ENCODE assay signal across 1 cellular context in the genomic region with DNA sequence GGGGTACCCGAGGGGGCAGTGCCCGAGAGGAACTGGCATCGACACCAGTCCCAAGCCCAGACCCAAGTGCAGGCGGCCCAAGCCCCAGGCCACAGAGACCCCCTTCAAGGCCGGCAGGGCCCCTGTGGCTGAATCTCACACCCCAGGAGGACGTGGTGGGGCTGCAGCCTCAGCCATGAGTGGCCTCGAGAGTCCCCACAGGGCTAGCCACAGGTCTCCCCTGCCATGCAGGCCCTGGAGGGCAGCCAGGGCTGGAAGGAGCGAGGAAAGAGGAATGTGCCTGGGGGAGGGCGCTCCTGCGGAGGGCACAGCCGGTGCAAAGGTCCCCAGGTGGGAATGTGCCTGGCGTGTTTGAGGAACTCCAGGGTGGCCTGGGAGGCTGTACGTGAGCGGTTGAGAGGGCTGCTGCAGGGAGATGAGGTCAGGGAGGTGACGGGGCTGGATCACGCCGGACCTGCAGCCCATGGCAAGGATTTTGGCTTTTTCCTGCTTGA.
TF ChIP-seq lines count a peak whose summit lies in the region.

No MANE protein-coding gene starts in this region.

TF ChIP-seq in HepG2, 621 proteins besides CTCF, POLR2A, EP300 and RAD21 (continued from another document and continues in another):
- TF ChIP-seq, protein P1, sequence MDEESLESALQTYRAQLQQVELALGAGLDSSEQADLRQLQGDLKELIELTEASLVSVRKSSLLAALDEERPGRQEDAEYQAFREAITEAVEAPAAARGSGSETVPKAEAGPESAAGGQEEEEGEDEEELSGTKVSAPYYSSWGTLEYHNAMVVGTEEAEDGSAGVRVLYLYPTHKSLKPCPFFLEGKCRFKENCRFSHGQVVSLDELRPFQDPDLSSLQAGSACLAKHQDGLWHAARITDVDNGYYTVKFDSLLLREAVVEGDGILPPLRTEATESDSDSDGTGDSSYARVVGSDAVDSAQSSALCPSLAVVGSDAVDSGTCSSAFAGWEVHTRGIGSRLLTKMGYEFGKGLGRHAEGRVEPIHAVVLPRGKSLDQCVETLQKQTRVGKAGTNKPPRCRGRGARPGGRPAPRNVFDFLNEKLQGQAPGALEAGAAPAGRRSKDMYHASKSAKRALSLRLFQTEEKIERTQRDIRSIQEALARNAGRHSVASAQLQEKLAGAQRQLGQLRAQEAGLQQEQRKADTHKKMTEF (CRISPR knock-in tag; IDR thresholded peaks at IDR 0.05), result peak; percentile 32; the same call in 1 of the 2 replicates
- TF ChIP-seq RXRB (CRISPR knock-in tag; IDR thresholded peaks at IDR 0.05; ENCODE audit: borderline replicate concordance) (peak; percentile 65; the same call in 1 of the 2 replicates), ZNF703 (CRISPR knock-in tag; IDR thresholded peaks at IDR 0.05; ENCODE audit: borderline replicate concordance) (no peak), ZFP36L2 (CRISPR knock-in tag; IDR thresholded peaks at IDR 0.05) (no peak), KDM5A (IDR thresholded peaks at IDR 0.05; ENCODE audit: borderline replicate concordance, low read length) (no peak), POLR2AphosphoS5 (IDR thresholded peaks at IDR 0.05; ENCODE audit: low read depth, low read length) (no peak), FIP1L1 (IDR thresholded peaks at IDR 0.05; ENCODE audit: borderline replicate concordance, insufficient read depth, low read depth, low read length) (no peak), HMGA1 (CRISPR knock-in tag; conservative IDR thresholded peaks at IDR 0.05) (no peak), ZNF333 (CRISPR knock-in tag; IDR thresholded peaks at IDR 0.05; ENCODE audit: borderline replicate concordance) (no peak), ZNF24 (IDR thresholded peaks at IDR 0.05) (no peak), ZNF530 (CRISPR knock-in tag; IDR thresholded peaks at IDR 0.05; ENCODE audit: low read depth) (no peak), RBFOX2 (IDR thresholded peaks at IDR 0.05; ENCODE audit: low read depth, low read length) (no peak), XBP1 (CRISPR knock-in tag; IDR thresholded peaks at IDR 0.05) (no peak), AGO1 (IDR thresholded peaks at IDR 0.05; ENCODE audit: low read depth, low read length, poor library complexity, severe bottlenecking) (no peak), ZNF558 (CRISPR knock-in tag; IDR thresholded peaks at IDR 0.05; ENCODE audit: borderline replicate concordance) (no peak), AHR (CRISPR knock-in tag; IDR thresholded peaks at IDR 0.05) (no peak), HNF4G (IDR thresholded peaks at IDR 0.05; ENCODE audit: borderline replicate concordance, low read depth, low read length) (peak; percentile 96), HNF4G (CRISPR knock-in tag; IDR thresholded peaks at IDR 0.05; ENCODE audit: borderline replicate concordance, low read depth) (peak; percentile 83; the same call in 1 of the 2 replicates), GFI1 (CRISPR knock-in tag; IDR thresholded peaks at IDR 0.05; ENCODE audit: borderline replicate concordance) (no peak), REPIN1 (CRISPR knock-in tag; IDR thresholded peaks at IDR 0.05; ENCODE audit: borderline replicate concordance, low read depth) (no peak), SALL1 (CRISPR knock-in tag; IDR thresholded peaks at IDR 0.05) (peak; percentile 37; the same call in 1 of the 2 replicates), SIX4 (CRISPR knock-in tag; IDR thresholded peaks at IDR 0.05) (no peak), RBM22 (optimal IDR thresholded peaks at IDR 0.05; ENCODE audit: low read length) (no peak), RBM39 (IDR thresholded peaks at IDR 0.05; ENCODE audit: low read depth, low read length, poor library complexity, severe bottlenecking) (no peak), PPARG (CRISPR knock-in tag; conservative IDR thresholded peaks at IDR 0.05) (no peak), RARG (CRISPR knock-in tag; IDR thresholded peaks at IDR 0.05; ENCODE audit: low read depth) (no peak), ZNF883 (CRISPR knock-in tag; IDR thresholded peaks at IDR 0.05; ENCODE audit: not compliant biosample characterization) (no peak), ZNF382 (CRISPR knock-in tag; IDR thresholded peaks at IDR 0.05; ENCODE audit: borderline replicate concordance) (no peak), DNMT1 (CRISPR knock-in tag; IDR thresholded peaks at IDR 0.05) (no peak), ZSCAN29 (CRISPR knock-in tag; conservative IDR thresholded peaks at IDR 0.05) (no peak), NFE2L2 (IDR thresholded peaks at IDR 0.05; ENCODE audit: low read length) (no peak), THAP11 (CRISPR knock-in tag; IDR thresholded peaks at IDR 0.05) (no peak), RBAK (CRISPR knock-in tag; IDR thresholded peaks at IDR 0.05) (no peak)
- TF ChIP-seq, protein P2, sequence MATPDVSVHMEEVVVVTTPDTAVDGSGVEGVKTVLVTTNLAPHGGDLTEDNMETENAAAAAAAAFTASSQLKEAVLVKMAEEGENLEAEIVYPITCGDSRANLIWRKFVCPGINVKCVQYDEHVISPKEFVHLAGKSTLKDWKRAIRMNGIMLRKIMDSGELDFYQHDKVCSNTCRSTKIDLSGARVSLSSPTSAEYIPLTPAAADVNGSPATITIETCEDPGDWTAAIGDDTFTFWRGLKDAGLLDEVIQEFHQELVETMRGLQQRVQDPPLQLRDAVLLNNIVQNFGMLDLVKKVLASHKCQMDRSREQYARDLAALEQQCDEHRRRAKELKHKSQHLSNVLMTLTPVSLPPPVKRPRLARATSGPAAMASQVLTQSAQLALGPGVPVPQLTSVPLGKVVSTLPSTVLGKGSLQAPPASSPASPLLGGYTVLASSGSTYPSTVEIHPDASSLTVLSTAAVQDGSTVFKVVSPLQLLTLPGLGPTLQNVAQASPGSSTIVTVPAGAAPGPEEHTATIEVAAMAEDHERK (CRISPR knock-in tag; IDR thresholded peaks at IDR 0.05; ENCODE audit: low read depth), result no peak
- TF ChIP-seq, protein P3, sequence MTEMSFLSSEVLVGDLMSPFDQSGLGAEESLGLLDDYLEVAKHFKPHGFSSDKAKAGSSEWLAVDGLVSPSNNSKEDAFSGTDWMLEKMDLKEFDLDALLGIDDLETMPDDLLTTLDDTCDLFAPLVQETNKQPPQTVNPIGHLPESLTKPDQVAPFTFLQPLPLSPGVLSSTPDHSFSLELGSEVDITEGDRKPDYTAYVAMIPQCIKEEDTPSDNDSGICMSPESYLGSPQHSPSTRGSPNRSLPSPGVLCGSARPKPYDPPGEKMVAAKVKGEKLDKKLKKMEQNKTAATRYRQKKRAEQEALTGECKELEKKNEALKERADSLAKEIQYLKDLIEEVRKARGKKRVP (CRISPR knock-in tag; IDR thresholded peaks at IDR 0.05), result no peak
- TF ChIP-seq, protein P4, sequence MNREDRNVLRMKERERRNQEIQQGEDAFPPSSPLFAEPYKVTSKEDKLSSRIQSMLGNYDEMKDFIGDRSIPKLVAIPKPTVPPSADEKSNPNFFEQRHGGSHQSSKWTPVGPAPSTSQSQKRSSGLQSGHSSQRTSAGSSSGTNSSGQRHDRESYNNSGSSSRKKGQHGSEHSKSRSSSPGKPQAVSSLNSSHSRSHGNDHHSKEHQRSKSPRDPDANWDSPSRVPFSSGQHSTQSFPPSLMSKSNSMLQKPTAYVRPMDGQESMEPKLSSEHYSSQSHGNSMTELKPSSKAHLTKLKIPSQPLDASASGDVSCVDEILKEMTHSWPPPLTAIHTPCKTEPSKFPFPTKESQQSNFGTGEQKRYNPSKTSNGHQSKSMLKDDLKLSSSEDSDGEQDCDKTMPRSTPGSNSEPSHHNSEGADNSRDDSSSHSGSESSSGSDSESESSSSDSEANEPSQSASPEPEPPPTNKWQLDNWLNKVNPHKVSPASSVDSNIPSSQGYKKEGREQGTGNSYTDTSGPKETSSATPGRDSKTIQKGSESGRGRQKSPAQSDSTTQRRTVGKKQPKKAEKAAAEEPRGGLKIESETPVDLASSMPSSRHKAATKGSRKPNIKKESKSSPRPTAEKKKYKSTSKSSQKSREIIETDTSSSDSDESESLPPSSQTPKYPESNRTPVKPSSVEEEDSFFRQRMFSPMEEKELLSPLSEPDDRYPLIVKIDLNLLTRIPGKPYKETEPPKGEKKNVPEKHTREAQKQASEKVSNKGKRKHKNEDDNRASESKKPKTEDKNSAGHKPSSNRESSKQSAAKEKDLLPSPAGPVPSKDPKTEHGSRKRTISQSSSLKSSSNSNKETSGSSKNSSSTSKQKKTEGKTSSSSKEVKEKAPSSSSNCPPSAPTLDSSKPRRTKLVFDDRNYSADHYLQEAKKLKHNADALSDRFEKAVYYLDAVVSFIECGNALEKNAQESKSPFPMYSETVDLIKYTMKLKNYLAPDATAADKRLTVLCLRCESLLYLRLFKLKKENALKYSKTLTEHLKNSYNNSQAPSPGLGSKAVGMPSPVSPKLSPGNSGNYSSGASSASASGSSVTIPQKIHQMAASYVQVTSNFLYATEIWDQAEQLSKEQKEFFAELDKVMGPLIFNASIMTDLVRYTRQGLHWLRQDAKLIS (CRISPR knock-in tag; IDR thresholded peaks at IDR 0.05), result no peak
- TF ChIP-seq, protein P5, sequence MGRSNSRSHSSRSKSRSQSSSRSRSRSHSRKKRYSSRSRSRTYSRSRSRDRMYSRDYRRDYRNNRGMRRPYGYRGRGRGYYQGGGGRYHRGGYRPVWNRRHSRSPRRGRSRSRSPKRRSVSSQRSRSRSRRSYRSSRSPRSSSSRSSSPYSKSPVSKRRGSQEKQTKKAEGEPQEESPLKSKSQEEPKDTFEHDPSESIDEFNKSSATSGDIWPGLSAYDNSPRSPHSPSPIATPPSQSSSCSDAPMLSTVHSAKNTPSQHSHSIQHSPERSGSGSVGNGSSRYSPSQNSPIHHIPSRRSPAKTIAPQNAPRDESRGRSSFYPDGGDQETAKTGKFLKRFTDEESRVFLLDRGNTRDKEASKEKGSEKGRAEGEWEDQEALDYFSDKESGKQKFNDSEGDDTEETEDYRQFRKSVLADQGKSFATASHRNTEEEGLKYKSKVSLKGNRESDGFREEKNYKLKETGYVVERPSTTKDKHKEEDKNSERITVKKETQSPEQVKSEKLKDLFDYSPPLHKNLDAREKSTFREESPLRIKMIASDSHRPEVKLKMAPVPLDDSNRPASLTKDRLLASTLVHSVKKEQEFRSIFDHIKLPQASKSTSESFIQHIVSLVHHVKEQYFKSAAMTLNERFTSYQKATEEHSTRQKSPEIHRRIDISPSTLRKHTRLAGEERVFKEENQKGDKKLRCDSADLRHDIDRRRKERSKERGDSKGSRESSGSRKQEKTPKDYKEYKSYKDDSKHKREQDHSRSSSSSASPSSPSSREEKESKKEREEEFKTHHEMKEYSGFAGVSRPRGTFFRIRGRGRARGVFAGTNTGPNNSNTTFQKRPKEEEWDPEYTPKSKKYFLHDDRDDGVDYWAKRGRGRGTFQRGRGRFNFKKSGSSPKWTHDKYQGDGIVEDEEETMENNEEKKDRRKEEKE (IDR thresholded peaks at IDR 0.05), result no peak
- TF ChIP-seq, protein P6, sequence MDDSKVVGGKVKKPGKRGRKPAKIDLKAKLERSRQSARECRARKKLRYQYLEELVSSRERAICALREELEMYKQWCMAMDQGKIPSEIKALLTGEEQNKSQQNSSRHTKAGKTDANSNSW (CRISPR knock-in tag; IDR thresholded peaks at IDR 0.05; ENCODE audit: borderline replicate concordance), result no peak
- TF ChIP-seq, protein P7, sequence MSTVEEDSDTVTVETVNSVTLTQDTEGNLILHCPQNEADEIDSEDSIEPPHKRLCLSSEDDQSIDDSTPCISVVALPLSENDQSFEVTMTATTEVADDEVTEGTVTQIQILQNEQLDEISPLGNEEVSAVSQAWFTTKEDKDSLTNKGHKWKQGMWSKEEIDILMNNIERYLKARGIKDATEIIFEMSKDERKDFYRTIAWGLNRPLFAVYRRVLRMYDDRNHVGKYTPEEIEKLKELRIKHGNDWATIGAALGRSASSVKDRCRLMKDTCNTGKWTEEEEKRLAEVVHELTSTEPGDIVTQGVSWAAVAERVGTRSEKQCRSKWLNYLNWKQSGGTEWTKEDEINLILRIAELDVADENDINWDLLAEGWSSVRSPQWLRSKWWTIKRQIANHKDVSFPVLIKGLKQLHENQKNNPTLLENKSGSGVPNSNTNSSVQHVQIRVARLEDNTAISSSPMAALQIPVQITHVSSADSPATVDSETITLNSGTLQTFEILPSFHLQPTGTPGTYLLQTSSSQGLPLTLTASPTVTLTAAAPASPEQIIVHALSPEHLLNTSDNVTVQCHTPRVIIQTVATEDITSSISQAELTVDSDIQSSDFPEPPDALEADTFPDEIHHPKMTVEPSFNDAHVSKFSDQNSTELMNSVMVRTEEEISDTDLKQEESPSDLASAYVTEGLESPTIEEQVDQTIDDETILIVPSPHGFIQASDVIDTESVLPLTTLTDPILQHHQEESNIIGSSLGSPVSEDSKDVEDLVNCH (CRISPR knock-in tag; IDR thresholded peaks at IDR 0.05), result no peak
- TF ChIP-seq, protein P8, sequence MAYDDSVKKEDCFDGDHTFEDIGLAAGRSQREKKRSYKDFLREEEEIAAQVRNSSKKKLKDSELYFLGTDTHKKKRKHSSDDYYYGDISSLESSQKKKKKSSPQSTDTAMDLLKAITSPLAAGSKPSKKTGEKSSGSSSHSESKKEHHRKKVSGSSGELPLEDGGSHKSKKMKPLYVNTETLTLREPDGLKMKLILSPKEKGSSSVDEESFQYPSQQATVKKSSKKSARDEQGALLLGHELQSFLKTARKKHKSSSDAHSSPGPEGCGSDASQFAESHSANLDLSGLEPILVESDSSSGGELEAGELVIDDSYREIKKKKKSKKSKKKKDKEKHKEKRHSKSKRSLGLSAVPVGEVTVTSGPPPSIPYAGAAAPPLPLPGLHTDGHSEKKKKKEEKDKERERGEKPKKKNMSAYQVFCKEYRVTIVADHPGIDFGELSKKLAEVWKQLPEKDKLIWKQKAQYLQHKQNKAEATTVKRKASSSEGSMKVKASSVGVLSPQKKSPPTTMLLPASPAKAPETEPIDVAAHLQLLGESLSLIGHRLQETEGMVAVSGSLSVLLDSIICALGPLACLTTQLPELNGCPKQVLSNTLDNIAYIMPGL (CRISPR knock-in tag; IDR thresholded peaks at IDR 0.05; ENCODE audit: borderline replicate concordance in 1 of 2, low read depth in 1 of 2), result peak in 1 of 2 experiments; percentile 47; a peak in 1 of 4 replicates
- TF ChIP-seq, protein P9, sequence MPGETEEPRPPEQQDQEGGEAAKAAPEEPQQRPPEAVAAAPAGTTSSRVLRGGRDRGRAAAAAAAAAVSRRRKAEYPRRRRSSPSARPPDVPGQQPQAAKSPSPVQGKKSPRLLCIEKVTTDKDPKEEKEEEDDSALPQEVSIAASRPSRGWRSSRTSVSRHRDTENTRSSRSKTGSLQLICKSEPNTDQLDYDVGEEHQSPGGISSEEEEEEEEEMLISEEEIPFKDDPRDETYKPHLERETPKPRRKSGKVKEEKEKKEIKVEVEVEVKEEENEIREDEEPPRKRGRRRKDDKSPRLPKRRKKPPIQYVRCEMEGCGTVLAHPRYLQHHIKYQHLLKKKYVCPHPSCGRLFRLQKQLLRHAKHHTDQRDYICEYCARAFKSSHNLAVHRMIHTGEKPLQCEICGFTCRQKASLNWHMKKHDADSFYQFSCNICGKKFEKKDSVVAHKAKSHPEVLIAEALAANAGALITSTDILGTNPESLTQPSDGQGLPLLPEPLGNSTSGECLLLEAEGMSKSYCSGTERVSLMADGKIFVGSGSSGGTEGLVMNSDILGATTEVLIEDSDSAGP (CRISPR knock-in tag; IDR thresholded peaks at IDR 0.05; ENCODE audit: borderline replicate concordance), result peak; percentile 66; the same call in 1 of the 2 replicates
